31 cellular contexts compared by ENCODE assay signal in the genomic region with DNA sequence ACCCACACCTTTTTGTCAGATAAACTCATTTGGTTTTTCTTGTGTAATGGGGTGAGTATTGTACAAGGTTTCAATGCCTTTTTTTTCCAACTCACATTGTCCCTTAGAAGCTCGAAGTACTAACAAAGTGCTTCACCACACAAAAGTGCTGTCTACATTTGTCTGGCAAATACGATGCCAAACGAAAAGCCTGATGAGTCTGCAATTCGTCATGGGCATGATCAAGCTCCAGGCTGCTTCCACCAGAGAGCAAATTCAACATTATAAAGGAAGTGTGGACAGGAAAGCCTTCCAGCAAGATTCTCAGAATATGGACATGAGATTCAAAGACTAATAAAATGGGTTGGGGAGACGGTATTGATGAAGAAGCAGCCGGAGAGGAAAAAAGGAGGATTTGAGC.
DNase-seq lines count a peak whose midpoint lies in the region; ATAC-seq and TF ChIP-seq lines count a peak whose summit lies in the region.
"Had no signal": no experiment of that assay in that cellular context is flagged by ENCODE, and none has a peak within 500 bp of the region (broad histone marks: within the 10 kb centered on the region; RNA-seq: fewer than 3 reads in every experiment).

No MANE protein-coding gene starts in this region.

- H3K9me3 Mint-ChIP-seq in endodermal cell (peaks cover 5% of the 10 kb centered on the region), glutamatergic neuron (ENCODE audit: unreplicated experiment) (no peaks in the 10 kb centered on the region)

- no peak for TF ChIP-seq CTCF in endodermal cell (conservative IDR thresholded peaks at IDR 0.05)
- no peak for TF ChIP-seq CTCF in glutamatergic neuron (IDR thresholded peaks at IDR 0.05; ENCODE audit: partially characterized antibody, unreplicated experiment)
- no peak for TF ChIP-seq CTCF in GM20000 (IDR thresholded peaks at IDR 0.05; ENCODE audit: extremely low read depth, missing control alignments)

- peak overlapping the region; percentile 51 for H3K27ac ChIP-seq in GM23248
- peak overlapping the region; percentile 95 for H3K27ac ChIP-seq in SJCRH30
- peak overlapping the region; percentile 45 for H3K27ac ChIP-seq in endodermal cell (ENCODE audit: low read depth, low read length)
- peak overlapping the region; percentile 84 for H3K27ac ChIP-seq in neuronal stem cell (replicated peaks; ENCODE audit: low read length)
- H3K27ac ChIP-seq: BLaER1, esophagus muscularis mucosa, gastrocnemius medialis, hepatocyte, lower lobe of right lung, ovary, upper lobe of left lung had no signal

- H3K27me3 Mint-ChIP-seq in endodermal cell (ENCODE audit: insufficient read depth) (peaks cover 2% of the 10 kb centered on the region), glutamatergic neuron (ENCODE audit: unreplicated experiment) (no peaks in the 10 kb centered on the region)
- H3K27me3 Mint-ChIP-seq: activated CD4-positive, alpha-beta T cell treated with anti-CD3 and anti-CD28 coated beads, Interleukin-2, amount 10 ng/mL, durations not matched to agents 7 days and 5 days; activated naive CD8-positive, alpha-beta T cell; dendritic cell treated with granulocyte-macrophage colony-stimulating factor and Interleukin-4, amounts not matched to agents 40 ng/mL and 50 ng/mL, for 4 days; stimulated activated naive B cell treated with anti-CD40 and anti-IgM and Interleukin-4, amounts not matched to agents 10 μg/mL and 1 μg/mL and 100 μg/mL, for 72 hours had no signal

- no peak overlapping the region for H2BK5ac ChIP-seq in neuronal stem cell (ENCODE audit: low read length)

- in situ Hi-C loops in GM23248 (cut with MboI): no loop called here

- no peak overlapping the region for H3K4me3 Mint-ChIP-seq in endodermal cell
- H3K4me3 Mint-ChIP-seq in glutamatergic neuron (ENCODE audit: unreplicated experiment): no peak overlapping the region
- H3K4me3 Mint-ChIP-seq: activated CD4-positive, alpha-beta T cell treated with anti-CD3 and anti-CD28 coated beads, Interleukin-2, amount 10 ng/mL, durations not matched to agents 7 days and 5 days; activated naive CD8-positive, alpha-beta T cell; dendritic cell treated with granulocyte-macrophage colony-stimulating factor and Interleukin-4, amounts not matched to agents 40 ng/mL and 50 ng/mL, for 4 days; natural killer cell; stimulated activated naive B cell treated with anti-CD40 and anti-IgM and Interleukin-4, amounts not matched to agents 10 μg/mL and 1 μg/mL and 100 μg/mL, for 72 hours had no signal

- 13 to 16% methylated on average over 6 of the region's 6 CpGs for WGBS in GM23248 (ENCODE audit: low coverage in 1 of 2, low lambda C conversion rate in 2 of 2, missing lambda C conversion rate in 2 of 2), 2 experiments
- WGBS in endodermal cell (ENCODE audit: insufficient coverage in 1 of 2, insufficient read length in 1 of 2), 2 experiments: 82 to 100% methylated on average over 3 to 6 of the region's 6 CpGs
- WGBS in neuronal stem cell (ENCODE audit: extremely low coverage in 2 of 2, insufficient read length in 2 of 2, insufficient replicate concordance in 1 of 2), 2 donors: no CpG with 5 or more reads among the region's 6 CpGs

- ATAC-seq in GM18511 (IDR thresholded peaks at IDR 0.05; ENCODE audit: unreplicated experiment) (no peak), HG02970 (IDR thresholded peaks at IDR 0.05; ENCODE audit: low FRiP score, unreplicated experiment) (no peak)
- ATAC-seq: gastrocnemius medialis; lower lobe of right lung; natural killer cell; Panc1; stimulated activated naive B cell treated with anti-CD40 and anti-IgM and Interleukin-4, amounts not matched to agents 10 μg/mL and 1 μg/mL and 100 μg/mL, for 72 hours had no signal

- H3K27ac Mint-ChIP-seq in endodermal cell (peak overlapping the region; percentile 1), glutamatergic neuron (ENCODE audit: unreplicated experiment) (no peak overlapping the region)
- H3K27ac Mint-ChIP-seq: activated CD4-positive, alpha-beta T cell treated with anti-CD3 and anti-CD28 coated beads, Interleukin-2, amount 10 ng/mL, durations not matched to agents 7 days and 5 days; activated naive CD8-positive, alpha-beta T cell; dendritic cell treated with granulocyte-macrophage colony-stimulating factor and Interleukin-4, amounts not matched to agents 40 ng/mL and 50 ng/mL, for 4 days; natural killer cell; stimulated activated naive B cell treated with anti-CD40 and anti-IgM and Interleukin-4, amounts not matched to agents 10 μg/mL and 1 μg/mL and 100 μg/mL, for 72 hours had no signal

- H3K4me1 Mint-ChIP-seq in endodermal cell (peaks cover 29% of the 10 kb centered on the region), glutamatergic neuron (ENCODE audit: low read depth, unreplicated experiment) (peaks cover 20% of the 10 kb centered on the region)

- no peak overlapping the region for H2BK12ac ChIP-seq in neuronal stem cell (ENCODE audit: low read length)

- H3K79me1 ChIP-seq in neuronal stem cell (ENCODE audit: low read depth, low read length): no peaks in the 10 kb centered on the region

- H3K9me2 ChIP-seq in GM23248 (ENCODE audit: insufficient read depth): no peaks in the 10 kb centered on the region

- H4K91ac ChIP-seq in neuronal stem cell (ENCODE audit: low read depth, low read length, poor library complexity): no peak overlapping the region

- no peaks in the 10 kb centered on the region for H3K36me3 Mint-ChIP-seq in endodermal cell (ENCODE audit: low read depth)
- H3K36me3 Mint-ChIP-seq in glutamatergic neuron (ENCODE audit: unreplicated experiment): no peaks in the 10 kb centered on the region
- H3K36me3 Mint-ChIP-seq: natural killer cell; stimulated activated naive B cell treated with anti-CD40 and anti-IgM and Interleukin-4, amounts not matched to agents 10 μg/mL and 1 μg/mL and 100 μg/mL, for 72 hours had no signal

- H2AK5ac ChIP-seq in neuronal stem cell (ENCODE audit: low read depth, low read length): no peak overlapping the region

- no peak overlapping the region for H2AFZ ChIP-seq in GM23248
- no peak overlapping the region for H2AFZ ChIP-seq in neuronal stem cell (ENCODE audit: low read length)
- H2AFZ ChIP-seq: hepatocyte had no signal

- H3K9ac ChIP-seq in GM23248: no peak overlapping the region
- no peak overlapping the region for H3K9ac ChIP-seq in endodermal cell (ENCODE audit: extremely low read depth, low read length, poor library complexity, severe bottlenecking)
- no peak overlapping the region for H3K9ac ChIP-seq in neuronal stem cell (ENCODE audit: low read depth, low read length, poor library complexity)
- H3K9ac ChIP-seq: BLaER1 had no signal

- no peak overlapping the region for H4K8ac ChIP-seq in neuronal stem cell (ENCODE audit: low read depth, low read length)

- no peaks in the 10 kb centered on the region for H3K9me3 ChIP-seq in GM23248 (ENCODE audit: low read depth)
- no peaks in the 10 kb centered on the region for H3K9me3 ChIP-seq in SJCRH30 (replicated peaks)
- H3K9me3 ChIP-seq in endodermal cell (ENCODE audit: control insufficient read depth, low read length): peaks cover 7% of the 10 kb centered on the region
- peaks cover 0 to 2% of the 10 kb centered on the region in 2 donors for H3K9me3 ChIP-seq in neuronal stem cell (replicated peaks in 1 of 2; ENCODE audit: control insufficient read depth in 2 of 2, insufficient read depth in 1 of 2, low read depth in 1 of 2, low read length in 2 of 2)
- H3K9me3 ChIP-seq: BLaER1, esophagus muscularis mucosa, gastrocnemius medialis, lower lobe of right lung, ovary, upper lobe of left lung had no signal

- no peaks in the 10 kb centered on the region for H4K20me1 ChIP-seq in GM23248 (ENCODE audit: insufficient read depth)
- H4K20me1 ChIP-seq: BLaER1 had no signal

- DNase-seq in GM23248 (peak; percentile 80), SJCRH30 (peak; percentile 40 to 73), endodermal cell (no peak), neuronal stem cell (ENCODE audit: low spot score) (no peak), glutamatergic neuron (no peak), GM20000 (ENCODE audit: low spot score) (no peak)
- DNase-seq: ACHN; activated CD4-positive, alpha-beta T cell treated with anti-CD3 and anti-CD28 coated beads, Interleukin-2, amount 10 ng/mL, durations not matched to agents 7 days and 5 days; activated effector memory CD4-positive, alpha-beta T cell treated with Interleukin-2 at 50 U/mL for 16 hours; aorta; gastrocnemius medialis; GOT3; KBM-7; lower lobe of right lung; natural killer cell; NCI-H1105 treated with DMSO at 0.1 percent for 48 hours; NCI-H187 treated with DMSO at 0.1 percent for 48 hours; ovary; SHP77; stimulated activated naive B cell treated with anti-CD40 and anti-IgM and Interleukin-4, amounts not matched to agents 10 μg/mL and 1 μg/mL and 100 μg/mL, for 72 hours; T-helper 9 cell; upper lobe of left lung had no signal

- H3K4me1 ChIP-seq in GM23248 (ENCODE audit: insufficient read depth) (peaks cover 51% of the 10 kb centered on the region), SJCRH30 (peaks cover 20% of the 10 kb centered on the region), endodermal cell (ENCODE audit: control insufficient read depth, insufficient read depth, low read length) (peaks cover 9% of the 10 kb centered on the region), neuronal stem cell (ENCODE audit: control insufficient read depth in 2 of 2, insufficient read depth in 1 of 2, low read depth in 1 of 2, low read length in 2 of 2) (peaks cover 2 to 13% of the 10 kb centered on the region in 2 donors)
- H3K4me1 ChIP-seq: esophagus muscularis mucosa, gastrocnemius medialis, lower lobe of right lung, upper lobe of left lung had no signal

- H3K27me3 ChIP-seq in GM23248 (replicated peaks; ENCODE audit: insufficient read depth) (no peaks in the 10 kb centered on the region), SJCRH30 (no peaks in the 10 kb centered on the region), endodermal cell (ENCODE audit: control insufficient read depth, insufficient read depth, low read length, poor library complexity, severe bottlenecking) (no peaks in the 10 kb centered on the region), neuronal stem cell (ENCODE audit: control insufficient read depth in 3 of 3, insufficient read depth in 3 of 3, low read depth in 1 of 3, low read length in 3 of 3) (no peaks in the 10 kb centered on the region)
- H3K27me3 ChIP-seq: BLaER1, esophagus muscularis mucosa, gastrocnemius medialis, hepatocyte, ovary, upper lobe of left lung had no signal

- no peaks in the 10 kb centered on the region for H3K79me2 ChIP-seq in GM23248 (ENCODE audit: insufficient read depth)
- H3K79me2 ChIP-seq: hepatocyte had no signal

- no peak overlapping the region for H3K23ac ChIP-seq in neuronal stem cell (ENCODE audit: low read depth, low read length, poor library complexity)

- H2BK15ac ChIP-seq in neuronal stem cell (ENCODE audit: low read length): no peak overlapping the region

- H2BK120ac ChIP-seq in neuronal stem cell (ENCODE audit: low read depth, low read length): no peak overlapping the region

- peak overlapping the region; percentile 27; the same call in 1 of the 2 replicates for H3K4me3 ChIP-seq in GM23248
- H3K4me3 ChIP-seq in SJCRH30: peak overlapping the region; percentile 34
- H3K4me3 ChIP-seq in endodermal cell (ENCODE audit: low read length): peak overlapping the region; percentile 10
- no peak overlapping the region for H3K4me3 ChIP-seq in neuronal stem cell (ENCODE audit: low read length in 2 of 2)
- H3K4me3 ChIP-seq: BLaER1, esophagus muscularis mucosa, gastrocnemius medialis, hepatocyte, lower lobe of right lung, ovary, skin epidermis, upper lobe of left lung had no signal

- H3K4ac ChIP-seq in neuronal stem cell (ENCODE audit: low read length): no peak overlapping the region

- H3K4me2 ChIP-seq in GM23248 (ENCODE audit: unreplicated experiment) (peak overlapping the region; percentile 41), neuronal stem cell (ENCODE audit: insufficient read depth, low read length, poor library complexity, severe bottlenecking) (peak overlapping the region; percentile 40)
- H3K4me2 ChIP-seq: BLaER1, hepatocyte had no signal

- no peaks in the 10 kb centered on the region for H3K36me3 ChIP-seq in GM23248 (ENCODE audit: low read depth)
- no peaks in the 10 kb centered on the region for H3K36me3 ChIP-seq in SJCRH30
- no peaks in the 10 kb centered on the region for H3K36me3 ChIP-seq in endodermal cell (ENCODE audit: control insufficient read depth, insufficient read depth, low read length)
- no peaks in the 10 kb centered on the region for H3K36me3 ChIP-seq in neuronal stem cell (replicated peaks in 1 of 2; ENCODE audit: control insufficient read depth in 2 of 2, insufficient read depth in 2 of 2, low read length in 2 of 2)
- H3K36me3 ChIP-seq: BLaER1, esophagus muscularis mucosa, gastrocnemius medialis, lower lobe of right lung, ovary, upper lobe of left lung had no signal

- peaks cover 39% of the 10 kb centered on the region for H3F3A ChIP-seq in GM23248 (ENCODE audit: insufficient read depth)

- no peak overlapping the region for H3K14ac ChIP-seq in neuronal stem cell (ENCODE audit: low read length)

- no peak overlapping the region for H3K18ac ChIP-seq in neuronal stem cell (ENCODE audit: low read length)

Comparison
In these comparisons a context has a peak if more than half of its experiments do, and no peak if none do; other contexts are left out.
1. DNase-seq: peak in GM23248 (single experiment) and SJCRH30 (2 of 2); none in endodermal cell (single experiment), neuronal stem cell (single experiment), glutamatergic neuron (single experiment) and GM20000 (single experiment).
2. H3K27ac ChIP-seq: peak in every context shown above with its lines; median percentile 95 in SJCRH30; 84 in neuronal stem cell; 51 in GM23248; 45 in endodermal cell.
3. H3K4me3 ChIP-seq: peak in GM23248 (single experiment), SJCRH30 (single experiment) and endodermal cell (single experiment); none in neuronal stem cell (0 of 2).